ENCODE assay signal across 1 cellular context in genomic region chr2:63844616-63845015, GRCh38.
TF ChIP-seq lines count a peak whose summit lies in the region.

No MANE protein-coding gene starts in this region.

TF ChIP-seq in HepG2, 621 proteins besides CTCF, POLR2A, EP300 and RAD21:
- TF ChIP-seq ARID5B (CRISPR knock-in tag; IDR thresholded peaks at IDR 0.05) = no peak
- no peak for TF ChIP-seq TP53 (CRISPR knock-in tag; conservative IDR thresholded peaks at IDR 0.05)
- TF ChIP-seq HNRNPUL1 (IDR thresholded peaks at IDR 0.05; ENCODE audit: low read depth, low read length) = no peak
- TF ChIP-seq MIER3 (CRISPR knock-in tag; IDR thresholded peaks at IDR 0.05; ENCODE audit: borderline replicate concordance) = no peak
- no peak for TF ChIP-seq CERS6 (CRISPR knock-in tag; IDR thresholded peaks at IDR 0.05)
TF ChIP-seq in HepG2: peak in this region for 0.
